11 cellular contexts compared by ENCODE assay signal in genomic region chr17:12983986-12984932, GRCh38. TPM values are rescaled to one million over a fixed set of nuclear protein-coding genes. Genes with fewer than 3 reads are reported as not detected.
DNase-seq lines count a peak whose midpoint lies in the region; ATAC-seq, FAIRE-seq and TF ChIP-seq lines count a peak whose summit lies in the region.
"Had no signal": no experiment of that assay in that cellular context is flagged by ENCODE, and none has a peak within 500 bp of the region (broad histone marks: within the 10 kb centered on the region; RNA-seq: fewer than 3 reads in every experiment).

No MANE protein-coding gene starts in this region.

- H3K27ac ChIP-seq in astrocyte (ENCODE audit: low read depth, low read length) (peak overlapping the region; percentile 55), skeletal muscle tissue (ENCODE audit: low read depth, low read length) (peak overlapping the region; percentile 71)

- no peak overlapping the region for H3K27ac Mint-ChIP-seq in astrocyte (ENCODE audit: unreplicated experiment)
- H3K27ac Mint-ChIP-seq: activated naive CD8-positive, alpha-beta T cell; T-helper 2 cell treated with Interferon-gamma antibody and Interleukin-4, amounts not matched to agents 5 μg/mL and 100 μg/mL, for 36 hours had no signal

- H3K4me2 ChIP-seq in astrocyte (ENCODE audit: low read length) = peak overlapping the region; percentile 39

- H3K36me3 ChIP-seq in astrocyte (ENCODE audit: insufficient read depth, low read length) (no peaks in the 10 kb centered on the region), skeletal muscle tissue (ENCODE audit: control insufficient read depth in 3 of 3, insufficient read depth in 3 of 3, low read length in 3 of 3) (no peaks in the 10 kb centered on the region)

- H3K4me3 ChIP-seq in astrocyte (ENCODE audit: insufficient read depth, low read depth, low read length) (no peak overlapping the region), skeletal muscle tissue (ENCODE audit: low read length in 3 of 3) (peak overlapping the region in 2 of 3 donors; percentile 29 to 35)

- H3K9me3 ChIP-seq in astrocyte (ENCODE audit: insufficient read depth, low read depth, low read length) = no peaks in the 10 kb centered on the region
- H3K9me3 ChIP-seq in skeletal muscle tissue (ENCODE audit: control insufficient read depth in 3 of 3, low read length in 3 of 3) = no peaks in the 10 kb centered on the region

- H3K9ac ChIP-seq in astrocyte (ENCODE audit: low read length) (peak overlapping the region; percentile 17), skeletal muscle tissue (ENCODE audit: low read depth in 1 of 3, low read length in 3 of 3) (peak overlapping the region in 2 of 3 donors; percentile 34 to 43)

- H3K4me1 ChIP-seq in astrocyte (ENCODE audit: insufficient read depth, low read length) (peaks cover 17% of the 10 kb centered on the region), skeletal muscle tissue (ENCODE audit: control insufficient read depth in 3 of 3, insufficient read depth in 3 of 3, low read length in 3 of 3) (peaks cover 16 to 29% (median 24%) of the 10 kb centered on the region in 3 donors)

- H3K9me3 Mint-ChIP-seq in astrocyte (ENCODE audit: unreplicated experiment) = no peaks in the 10 kb centered on the region

- no peak for ATAC-seq in HG03565 (IDR thresholded peaks at IDR 0.05; ENCODE audit: unreplicated experiment)
- ATAC-seq in GM19463 (IDR thresholded peaks at IDR 0.05; ENCODE audit: unreplicated experiment) = no peak

- H3K27me3 ChIP-seq in astrocyte (ENCODE audit: insufficient read depth, low read length) (no peaks in the 10 kb centered on the region), skeletal muscle tissue (ENCODE audit: control insufficient read depth in 3 of 3, insufficient read depth in 3 of 3, low read length in 3 of 3) (peaks cover 6 to 42% (median 8%) of the 10 kb centered on the region in 3 donors)

- H3K79me2 ChIP-seq in astrocyte (ENCODE audit: insufficient read depth, low read length) = no peaks in the 10 kb centered on the region

- H3K27me3 Mint-ChIP-seq in astrocyte (ENCODE audit: low read depth, unreplicated experiment) = no peaks in the 10 kb centered on the region

- H3K4me3 Mint-ChIP-seq in astrocyte (ENCODE audit: unreplicated experiment) = no peak overlapping the region
- H3K4me3 Mint-ChIP-seq: activated naive CD8-positive, alpha-beta T cell; T-helper 2 cell treated with Interferon-gamma antibody and Interleukin-4, amounts not matched to agents 5 μg/mL and 100 μg/mL, for 36 hours had no signal

- H2AFZ ChIP-seq in astrocyte (ENCODE audit: low read depth, low read length) = peak overlapping the region; percentile 23

- H3K4me1 Mint-ChIP-seq in astrocyte (ENCODE audit: low read depth, unreplicated experiment) = peaks cover 2% of the 10 kb centered on the region

- no peaks in the 10 kb centered on the region for H3K36me3 Mint-ChIP-seq in astrocyte (ENCODE audit: low read depth, unreplicated experiment)
- H3K36me3 Mint-ChIP-seq: activated naive CD8-positive, alpha-beta T cell had no signal

- H4K20me1 ChIP-seq in astrocyte (ENCODE audit: insufficient read depth, low read length) = no peaks in the 10 kb centered on the region

- FAIRE-seq in astrocyte (lab: Jason Lieb, UNC) = no peak

- DNase-seq in GM03348 (ENCODE audit: low spot score) (peak; percentile 92), astrocyte (ENCODE audit: low read depth) (peak; percentile 96), hepatic stellate cell (ENCODE audit: low spot score) (peak; percentile 76), SHP77 (lab: John Stamatoyannopoulos, UW) (no peak), NCI-H1048 (lab: John Stamatoyannopoulos, UW) (no peak)
- DNase-seq: retina had no signal

- TF ChIP-seq CTCF in astrocyte (IDR thresholded peaks at IDR 0.05; ENCODE audit: insufficient read depth, low read depth, low read length) = no peak

RNA-seq across cellular contexts. Expression of gene ELAC2, which starts 33.6 kb away (rescaled TPM):
- total RNA-seq in astrocyte = 61.2 and 63.2 TPM in 2 replicates
- total RNA-seq in skeletal muscle tissue = 37.1 TPM

Comparison
In these comparisons a context has a peak if more than half of its experiments do, and no peak if none do; other contexts are left out.
1. DNase-seq: peak in GM03348 (single experiment), astrocyte (single experiment) and hepatic stellate cell (single experiment); none in SHP77 (0 of 2) and NCI-H1048 (single experiment).